In genomic region chr3:141243295-141243707, GRCh38 we compare ENCODE assay signal across 8 cellular contexts. TPM values are rescaled to one million over a fixed set of nuclear protein-coding genes. Genes with fewer than 3 reads are reported as not detected.
DNase-seq lines count a peak whose midpoint lies in the region; ATAC-seq and TF ChIP-seq lines count a peak whose summit lies in the region.

No MANE protein-coding gene starts in this region.

- intact Hi-C loops in aorta (cut with DNase I): loop anchor here in 1 of 2 donors (5.0 kb wide), 1 partner anchor 469 kb away; no protein-coding TSS in a partner anchor
- intact Hi-C loops in gastrocnemius medialis (cut with DNase I; ENCODE audit: low total_unique reads): loop anchor here (5.0 kb wide), 1 partner anchor 301 kb away; the partner anchor contains the start of gene SLC25A36

- H3K27me3 ChIP-seq in aorta (ENCODE audit: control insufficient read depth in 1 of 2, insufficient read depth in 2 of 2, low read length in 1 of 2) (no peaks in the 10 kb centered on the region), gastrocnemius medialis (no peaks in the 10 kb centered on the region)

- H3K9me3 ChIP-seq in aorta (ENCODE audit: control insufficient read depth, low read length) (no peaks in the 10 kb centered on the region), gastrocnemius medialis (no peaks in the 10 kb centered on the region)

- H3K36me3 ChIP-seq in aorta (ENCODE audit: control insufficient read depth in 1 of 2, insufficient read depth in 2 of 2, low read length in 1 of 2) (no peaks in the 10 kb centered on the region), gastrocnemius medialis (no peaks in the 10 kb centered on the region)

- no peak for TF ChIP-seq POLR2A in gastrocnemius medialis (IDR thresholded peaks at IDR 0.05)

- H3K4me3 ChIP-seq in aorta (ENCODE audit: low read length in 2 of 2): no peak overlapping the region
- H3K4me3 ChIP-seq in gastrocnemius medialis: no peak overlapping the region

- no peak for TF ChIP-seq CTCF in gastrocnemius medialis (IDR thresholded peaks at IDR 0.05 in 4 of 5, conservative IDR thresholded peaks at IDR 0.05 in 1 of 5)

- in situ Hi-C loops in gastrocnemius medialis (cut with MboI; ENCODE audit: low sequenced_read_pairs in 4 of 4): no loop called here

- DNase-seq in RPMI7951 (ENCODE audit: low read depth): peak; percentile 54
- peak; percentile 76 for DNase-seq in activated effector memory CD4-positive, alpha-beta T cell treated with anti-CD3 and anti-CD28 coated beads, Interleukin-2, amount 50 U/mL, for 16 hours
- peak; percentile 53 for DNase-seq in left kidney (ENCODE audit: low read depth, low spot score)
- peak; percentile 65 to 68 for DNase-seq in stimulated activated CD8-positive, alpha-beta memory T cell treated with anti-CD3 and anti-CD28 coated beads, Interleukin-7, amount 100 ng/mL, for 4 hours (ENCODE audit: low read depth in 2 of 2)
- no peak for DNase-seq in aorta
- DNase-seq in gastrocnemius medialis: no peak

- ATAC-seq in aorta (ENCODE audit: low FRiP score): no peak
- no peak for ATAC-seq in HG03460 (IDR thresholded peaks at IDR 0.05; ENCODE audit: unreplicated experiment)
- no peak for ATAC-seq in HG02759 (IDR thresholded peaks at IDR 0.05; ENCODE audit: unreplicated experiment)
- no peak for ATAC-seq in gastrocnemius medialis

- no peak overlapping the region for H3K27ac ChIP-seq in aorta (ENCODE audit: low read depth in 1 of 2, low read length in 2 of 2)
- peak overlapping the region in 1 of 4 donors; percentile 93 for H3K27ac ChIP-seq in gastrocnemius medialis

- H3K4me1 ChIP-seq in aorta (ENCODE audit: control insufficient read depth in 1 of 2, insufficient read depth in 2 of 2, low read length in 2 of 2): peaks cover 7 to 17% of the 10 kb centered on the region in 2 donors
- H3K4me1 ChIP-seq in gastrocnemius medialis: peaks cover 55 to 57% of the 10 kb centered on the region in 2 donors

- 53 to 60% methylated on average over 10 of the region's 10 CpGs for WGBS in aorta, 2 donors

RNA-seq across cellular contexts. Expression of gene PXYLP1, which starts 11.7 kb away (rescaled TPM):
- total RNA-seq in RPMI7951 (2014; rRNA removed; shearing (Covaris generic)): 13.8 and 18.7 TPM in 2 replicates
- total RNA-seq in aorta (10 to 100 TPM; 19.2 to 29.6 TPM), gastrocnemius medialis (10 to 100 TPM in 1 of 4 donors, 1 to 10 TPM in 2, under 1 TPM in 1; 0.46 to 13.1 (median 2.2) TPM)
- polyA plus RNA-seq in aorta: 1 to 10 TPM; 3.8 to 5.8 TPM

Comparison
In these comparisons a context has a peak if more than half of its experiments do, and no peak if none do; other contexts are left out.
1. DNase-seq: peak in RPMI7951 (single experiment), activated effector memory CD4-positive, alpha-beta T cell treated with anti-CD3 and anti-CD28 coated beads, Interleukin-2, amount 50 U/mL, for 16 hours (single experiment), left kidney (single experiment) and stimulated activated CD8-positive, alpha-beta memory T cell treated with anti-CD3 and anti-CD28 coated beads, Interleukin-7, amount 100 ng/mL, for 4 hours (2 of 2); none in aorta (0 of 2) and gastrocnemius medialis (0 of 2).